ENCODE assay signal across 10 cellular contexts in genomic region chr3:119359476-119359998, GRCh38.
A peak's percentile ranks its signal among the peaks of the same experiment; 100 is the strongest.
DNase-seq lines count a peak whose midpoint lies in the region; ATAC-seq, FAIRE-seq and TF ChIP-seq lines count a peak whose summit lies in the region.
"Had no signal": no experiment of that assay in that cellular context is flagged by ENCODE, and none has a peak within 500 bp of the region (broad histone marks: within the 10 kb centered on the region; RNA-seq: fewer than 3 reads in every experiment).

No MANE protein-coding gene starts in this region.

- H3K27ac Mint-ChIP-seq in astrocyte (ENCODE audit: unreplicated experiment), result peak overlapping the region; percentile 13

- H3K4me1 ChIP-seq in left ventricle myocardium inferior (peaks cover 75% of the 10 kb centered on the region), astrocyte (ENCODE audit: insufficient read depth, low read length) (peaks cover 3% of the 10 kb centered on the region)

- H2AFZ ChIP-seq in astrocyte (ENCODE audit: low read depth, low read length), result no peak overlapping the region

- peaks cover 1% of the 10 kb centered on the region for H3K36me3 Mint-ChIP-seq in astrocyte (ENCODE audit: low read depth, unreplicated experiment)

- peaks cover 74% of the 10 kb centered on the region for H3K79me2 ChIP-seq in astrocyte (ENCODE audit: insufficient read depth, low read length)

- H3K27me3 ChIP-seq in left ventricle myocardium inferior (ENCODE audit: low read depth) (no peaks in the 10 kb centered on the region), astrocyte (ENCODE audit: insufficient read depth, low read length) (no peaks in the 10 kb centered on the region)

- H4K20me1 ChIP-seq in astrocyte (ENCODE audit: insufficient read depth, low read length), result peaks cover 61% of the 10 kb centered on the region

- H3K9ac ChIP-seq in astrocyte (ENCODE audit: low read length), result no peak overlapping the region

- intact Hi-C loops in left ventricle myocardium inferior (cut with micrococcal nuclease), result loop anchor here (10.0 kb wide), 1 partner anchor 65 kb away; the partner anchor contains the start of gene ARHGAP31
- intact Hi-C loops in cardiac septum (cut with DNase I), result no loop called here

- no peaks in the 10 kb centered on the region for H3K36me3 ChIP-seq in left ventricle myocardium inferior
- H3K36me3 ChIP-seq in astrocyte (ENCODE audit: insufficient read depth, low read length), result peaks cover 3% of the 10 kb centered on the region

- H3K9me3 ChIP-seq in left ventricle myocardium inferior (replicated peaks) (no peaks in the 10 kb centered on the region), astrocyte (ENCODE audit: insufficient read depth, low read depth, low read length) (no peaks in the 10 kb centered on the region)

- H3K27me3 Mint-ChIP-seq in astrocyte (ENCODE audit: low read depth, unreplicated experiment), result no peaks in the 10 kb centered on the region

- H3K27ac ChIP-seq in left ventricle myocardium inferior (replicated peaks), result peak overlapping the region; percentile 12
- H3K27ac ChIP-seq in astrocyte (ENCODE audit: low read depth, low read length), result no peak overlapping the region

- ATAC-seq in HG03135 (IDR thresholded peaks at IDR 0.05; ENCODE audit: unreplicated experiment), result peak; percentile 76
- ATAC-seq: HCT116 had no signal

- H3K9me3 Mint-ChIP-seq in astrocyte (ENCODE audit: unreplicated experiment), result no peaks in the 10 kb centered on the region

- FAIRE-seq in astrocyte (lab: Jason Lieb, UNC) (no peak), frontal cortex (lab: Jason Lieb, UNC) (no peak)

- H3K4me1 Mint-ChIP-seq in astrocyte (ENCODE audit: low read depth, unreplicated experiment), result peaks cover 30% of the 10 kb centered on the region

- no peak overlapping the region for H3K4me3 Mint-ChIP-seq in astrocyte (ENCODE audit: unreplicated experiment)

- no peak overlapping the region for H3K4me3 ChIP-seq in left ventricle myocardium inferior
- H3K4me3 ChIP-seq in astrocyte (ENCODE audit: insufficient read depth, low read depth, low read length), result no peak overlapping the region

- TF ChIP-seq CTCF in left ventricle myocardium inferior (IDR thresholded peaks at IDR 0.05; ENCODE audit: borderline replicate concordance), result no peak
- no peak for TF ChIP-seq CTCF in astrocyte (IDR thresholded peaks at IDR 0.05; ENCODE audit: insufficient read depth, low read depth, low read length)

- no peak overlapping the region for H3K4me2 ChIP-seq in astrocyte (ENCODE audit: low read length)

- DNase-seq in left ventricle myocardium inferior (no peak), cardiac septum (ENCODE audit: low spot score) (no peak), astrocyte (ENCODE audit: low read depth) (no peak), AG08395 (ENCODE audit: low spot score) (no peak), frontal cortex (ENCODE audit: low spot score in 2 of 2) (no peak)
- DNase-seq in effector CD4-positive, alpha-beta T cell, result no peak
- no peak for DNase-seq in stimulated activated CD4-positive, alpha-beta T cell treated with anti-CD3 and anti-CD28 coated beads, Interleukin-4, amount 100 ng/mL, for 4 hours
- DNase-seq: NCI-H774 had no signal
